Comparison of ENCODE assay signal across 8 cellular contexts in genomic region chr9:2620876-2621677, GRCh38. TPM values are rescaled to one million over a fixed set of nuclear protein-coding genes. Genes with fewer than 3 reads are reported as not detected.
DNase-seq lines count a peak whose midpoint lies in the region; ATAC-seq and TF ChIP-seq lines count a peak whose summit lies in the region.

No MANE protein-coding gene starts in this region.

- H3K9me3 ChIP-seq in MM.1S (replicated peaks; ENCODE audit: insufficient read depth, low read length) (no peaks in the 10 kb centered on the region), right atrium auricular region (no peaks in the 10 kb centered on the region)

- H3K4me3 ChIP-seq in H7 (ENCODE audit: insufficient read depth, low read depth, low read length) (peak overlapping the region; percentile 84), MM.1S (ENCODE audit: low read length) (peak overlapping the region; percentile 70; the same call in 1 of the 2 replicates), right atrium auricular region (peak overlapping the region; percentile 78 to 81)

- H3K27ac ChIP-seq in MM.1S (ENCODE audit: low read length) (no peak overlapping the region), right atrium auricular region (peak overlapping the region; percentile 90 to 97)

- H3K79me2 ChIP-seq in MM.1S (ENCODE audit: low read length) = no peaks in the 10 kb centered on the region

- DNase-seq in DMS79 treated with DMSO at 0.1 percent for 48 hours (lab: John Stamatoyannopoulos, UW) (peak; percentile 59), H7 (peak; percentile 91), MM.1S (peak; percentile 8), SIG-M5 (lab: John Stamatoyannopoulos, UW) (peak; percentile 39), amniotic stem cell (lab: John Stamatoyannopoulos, UW) (peak; percentile 82), right atrium auricular region (ENCODE audit: low spot score) (peak; percentile 78), posterior cingulate gyrus (peak; percentile 52 to 97 (median 78))

- H3K9me2 ChIP-seq in MM.1S (replicated peaks; ENCODE audit: insufficient read depth, low read length) = no peaks in the 10 kb centered on the region

- no peaks in the 10 kb centered on the region for H3K36me3 ChIP-seq in H7 (replicated peaks; ENCODE audit: control insufficient read depth, insufficient read depth, low read length)
- H3K36me3 ChIP-seq in MM.1S (replicated peaks; ENCODE audit: insufficient read depth, low read length) = no peaks in the 10 kb centered on the region
- no peaks in the 10 kb centered on the region for H3K36me3 ChIP-seq in right atrium auricular region

- H3K27me3 ChIP-seq in H7 (ENCODE audit: control insufficient read depth, insufficient read depth, low read length) (peaks cover 30% of the 10 kb centered on the region), MM.1S (replicated peaks; ENCODE audit: insufficient read depth, low read length) (no peaks in the 10 kb centered on the region), right atrium auricular region (no peaks in the 10 kb centered on the region)

- peak overlapping the region; percentile 56 for H2AFZ ChIP-seq in MM.1S (ENCODE audit: low read length)

- H4K20me1 ChIP-seq in MM.1S (ENCODE audit: insufficient read depth, low read length) = no peaks in the 10 kb centered on the region

- no peak for ATAC-seq in GM18519 (IDR thresholded peaks at IDR 0.05; ENCODE audit: low FRiP score, unreplicated experiment)

- peak overlapping the region; percentile 81 for H3K4me2 ChIP-seq in MM.1S (ENCODE audit: low read depth, low read length)

- no peaks in the 10 kb centered on the region for H3F3A ChIP-seq in MM.1S (ENCODE audit: insufficient read depth, low read length)

- H3K4me1 ChIP-seq in MM.1S (ENCODE audit: low read length) (0 out of 2 replicates have a peak, but pooled peaks cover 4% of the 10 kb centered on the region), right atrium auricular region (peaks cover 0 to 37% of the 10 kb centered on the region in 2 donors)

- TF ChIP-seq CTCF in MM.1S (IDR thresholded peaks at IDR 0.05; ENCODE audit: low read length) (no peak), right atrium auricular region (IDR thresholded peaks at IDR 0.05) (no peak)

- no peak overlapping the region; the same call in 1 of the 2 replicates for H3K9ac ChIP-seq in MM.1S (ENCODE audit: low read length)

- intact Hi-C loops in posterior cingulate gyrus (cut with DNase I) = loop anchor here (10.0 kb wide), 1 partner anchor 466 kb away; no protein-coding TSS in a partner anchor

RNA-seq across cellular contexts. Expression of gene VLDLR, which starts 0.5 kb away (rescaled TPM):
- total RNA-seq in H7 (2014; rRNA removed; shearing (Covaris generic)) = 13.5 and 21.7 TPM in 2 replicates
- total RNA-seq in right atrium auricular region = 10 to 100 TPM; 45.3 to 66.9 TPM

Comparison
In these comparisons a context has a peak if more than half of its experiments do, and no peak if none do; other contexts are left out.
1. DNase-seq: peak in every context shown above with its lines; median percentile 91 in H7; 82 in amniotic stem cell; 78 in posterior cingulate gyrus; 78 in right atrium auricular region; 59 in DMS79 treated with DMSO at 0.1 percent for 48 hours; 39 in SIG-M5; 8 in MM.1S.